8 cellular contexts compared by ENCODE assay signal in genomic region chr11:107457558-107458271, GRCh38. TPM values are rescaled to one million over a fixed set of nuclear protein-coding genes. Genes with fewer than 3 reads are reported as not detected.
A peak's percentile ranks its signal among the peaks of the same experiment; 100 is the strongest.
DNase-seq lines count a peak whose midpoint lies in the region; ATAC-seq and TF ChIP-seq lines count a peak whose summit lies in the region.

Gene CWF19L2 (minus strand): TSS chr11:107457825. CDS start chr11:107457816, 9 bp downstream.

- in situ Hi-C loops in IMR-90 (cut with MboI; ENCODE audit: low sequenced_read_pairs) = no loop called here

- no peaks in the 10 kb centered on the region for H3K27me3 ChIP-seq in IMR-90 (ENCODE audit: control insufficient read depth, insufficient read depth, low read length)

- H2AFZ ChIP-seq in IMR-90 (replicated peaks; ENCODE audit: low read length, poor library complexity) = peak within 1 kb of the TSS; percentile 89

- H2AK9ac ChIP-seq in IMR-90 (replicated peaks; ENCODE audit: low read depth, low read length, poor library complexity) = no peak within 1 kb of the TSS

- H3K4me3 ChIP-seq in IMR-90 (ENCODE audit: insufficient read depth, low read depth, low read length) (peak within 1 kb of the TSS; percentile 76), mucosa of descending colon (peak within 1 kb of the TSS; percentile 42)

- H3K9ac ChIP-seq in IMR-90 (ENCODE audit: low read depth, low read length) = peak within 1 kb of the TSS; percentile 76

- DNase-seq in DMS 273 (lab: John Stamatoyannopoulos, UW; ENCODE audit: unreplicated experiment) = peak; percentile 96
- peak; percentile 96 for DNase-seq in IMR-90
- DNase-seq in OCI-M1 (lab: John Stamatoyannopoulos, UW) = peak; percentile 83
- DNase-seq in activated T-cell treated with anti-CD3 and anti-CD28 coated beads for 24 hours (ENCODE audit: low read depth) = peak; percentile 84
- DNase-seq in epithelial cell of prostate (ENCODE audit: low read depth, low spot score) = peak; percentile 84
- DNase-seq in mucosa of descending colon = peak; percentile 84 to 93 (median 92)
- peak; percentile 81 for DNase-seq in stimulated activated CD8-positive, alpha-beta memory T cell treated with anti-CD3 and anti-CD28 coated beads, Interleukin-4, amount 100 ng/mL, for 24 hours (ENCODE audit: low read depth)

- no peak for TF ChIP-seq RAD21 in IMR-90 (IDR thresholded peaks at IDR 0.05; ENCODE audit: low read length)

- H4K8ac ChIP-seq in IMR-90 (ENCODE audit: low read depth in 2 of 2, low read length in 2 of 2) = peak within 1 kb of the TSS; percentile 91 to 97

- H3K23ac ChIP-seq in IMR-90 (ENCODE audit: low read depth, low read length) = peak within 1 kb of the TSS; percentile 57; the same call in 1 of the 2 replicates

- BruUV-seq in IMR-90 (replicated peaks; lab: Mats Ljungman, UMichigan) = no TSS peak

- H2BK5ac ChIP-seq in IMR-90 (ENCODE audit: low read depth, low read length, poor library complexity, severe bottlenecking) = peak within 1 kb of the TSS; percentile 37

- H3K4ac ChIP-seq in IMR-90 (ENCODE audit: low read depth, low read length) = peak within 1 kb of the TSS; percentile 75

- peak within 1 kb of the TSS; percentile 68; the same call in 1 of the 2 replicates for H3K56ac ChIP-seq in IMR-90 (ENCODE audit: extremely low read depth, insufficient read depth, low read length)

- H3K18ac ChIP-seq in IMR-90 (ENCODE audit: low read depth, low read length) = peak within 1 kb of the TSS; percentile 6; the same call in 1 of the 2 replicates

- H3K9me3 ChIP-seq in IMR-90 (ENCODE audit: control insufficient read depth, insufficient read depth, low read length) (no peaks in the 10 kb centered on the region), mucosa of descending colon (no peaks in the 10 kb centered on the region)

- H3K9me1 ChIP-seq in IMR-90 (ENCODE audit: insufficient read depth, low read length) = no peaks in the 10 kb centered on the region

- no peak for TF ChIP-seq CTCF in IMR-90 (conservative IDR thresholded peaks at IDR 0.05; ENCODE audit: low read depth, low read length)
- no peak for TF ChIP-seq CTCF in mucosa of descending colon (IDR thresholded peaks at IDR 0.05)

- H4K91ac ChIP-seq in IMR-90 (ENCODE audit: insufficient read depth, low read depth, low read length) = peak within 1 kb of the TSS; percentile 17

- H3K79me1 ChIP-seq in IMR-90 (ENCODE audit: low read depth in 1 of 2, low read length in 2 of 2) = peaks cover 6 to 8% of the 10 kb centered on the region in 2 experiments

- H3K4me2 ChIP-seq in IMR-90 (ENCODE audit: low read depth, low read length) = peak within 1 kb of the TSS; percentile 99

- POLR2A ChIA-PET in IMR-90 (lab: Charles Lee; ENCODE audit: unreplicated experiment) = interaction anchor here (0.9 kb wide), 1 partner anchor 10 kb away, joined by 3 read pairs; no protein-coding TSS in a partner anchor

- peak within 1 kb of the TSS; percentile 46 for H3K27ac ChIP-seq in IMR-90 (ENCODE audit: insufficient read depth, low read length)
- peak within 1 kb of the TSS; percentile 19 for H3K27ac ChIP-seq in epithelial cell of prostate

- H2BK20ac ChIP-seq in IMR-90 (ENCODE audit: low read depth, low read length) = no peak within 1 kb of the TSS

- dilution Hi-C loops in IMR-90 (cut with HindIII; ENCODE audit: low sequenced_read_pairs, unreplicated experiment) = no loop called here

- no peak within 1 kb of the TSS; the same call in 1 of the 2 replicates for H2BK120ac ChIP-seq in IMR-90 (ENCODE audit: low read depth, low read length)

- H3K4me1 ChIP-seq in IMR-90 (ENCODE audit: control insufficient read depth, insufficient read depth, low read length) (no peaks in the 10 kb centered on the region), mucosa of descending colon (ENCODE audit: low read depth) (peaks cover 7% of the 10 kb centered on the region)

- CTCF ChIA-PET in IMR-90 (lab: Yijun Ruan, JAX) = no interaction called here

- ATAC-seq in GM21528 (IDR thresholded peaks at IDR 0.05; ENCODE audit: low FRiP score, unreplicated experiment) = peak; percentile 97
- ATAC-seq in IMR-90 (ENCODE audit: low read depth) = peak; percentile 100
- peak; percentile 100 for ATAC-seq in mucosa of descending colon

- no peak within 1 kb of the TSS for H2BK15ac ChIP-seq in IMR-90 (ENCODE audit: low read depth, low read length)

- WGBS in IMR-90 (ENCODE audit: extremely low coverage in 2 of 2, insufficient read length in 1 of 2), 2 experiments = 0% methylated on average over 11 of the region's 30 CpGs; no CpG with 5 or more reads in 1 of the 2 experiments

- H3K14ac ChIP-seq in IMR-90 (replicated peaks; ENCODE audit: low read depth, low read length) = peak within 1 kb of the TSS; percentile 66; the same call in 1 of the 2 replicates

- no peaks in the 10 kb centered on the region for H4K20me1 ChIP-seq in IMR-90 (ENCODE audit: insufficient read depth, low read length)

- peaks cover 10% of the 10 kb centered on the region for H3K36me3 ChIP-seq in IMR-90 (ENCODE audit: control insufficient read depth, insufficient read depth, low read length)
- H3K36me3 ChIP-seq in mucosa of descending colon (ENCODE audit: low read depth) = no peaks in the 10 kb centered on the region

- no peak within 1 kb of the TSS for H2AK5ac ChIP-seq in IMR-90 (ENCODE audit: low read depth, low read length)

- intact Hi-C loops in IMR-90 (cut with micrococcal nuclease) (no loop called here), mucosa of descending colon (cut with DNase I, micrococcal nuclease) (no loop called here)

- no peak; the same call in 1 of the 2 replicates for TF ChIP-seq POLR2A in IMR-90 (IDR thresholded peaks at IDR 0.05; ENCODE audit: low read depth, low read length)

- peak within 1 kb of the TSS; percentile 94 for H4K5ac ChIP-seq in IMR-90 (ENCODE audit: low read depth, low read length)

TF ChIP-seq in IMR-90, 13 proteins besides CTCF, POLR2A, EP300 and RAD21:
- TF ChIP-seq NFE2L2 (IDR thresholded peaks at IDR 0.05; ENCODE audit: low read depth, low read length) (no peak), CHD1 (IDR thresholded peaks at IDR 0.05; ENCODE audit: low read depth, low read length) (no peak), MAZ (IDR thresholded peaks at IDR 0.05; ENCODE audit: borderline replicate concordance, low read depth, low read length) (no peak), MAFK (IDR thresholded peaks at IDR 0.05; ENCODE audit: low read depth, low read length) (no peak), FOS (IDR thresholded peaks at IDR 0.05; ENCODE audit: low read depth, low read length) (no peak)
- TF ChIP-seq, protein P1, sequence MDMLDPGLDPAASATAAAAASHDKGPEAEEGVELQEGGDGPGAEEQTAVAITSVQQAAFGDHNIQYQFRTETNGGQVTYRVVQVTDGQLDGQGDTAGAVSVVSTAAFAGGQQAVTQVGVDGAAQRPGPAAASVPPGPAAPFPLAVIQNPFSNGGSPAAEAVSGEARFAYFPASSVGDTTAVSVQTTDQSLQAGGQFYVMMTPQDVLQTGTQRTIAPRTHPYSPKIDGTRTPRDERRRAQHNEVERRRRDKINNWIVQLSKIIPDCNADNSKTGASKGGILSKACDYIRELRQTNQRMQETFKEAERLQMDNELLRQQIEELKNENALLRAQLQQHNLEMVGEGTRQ (IDR thresholded peaks at IDR 0.05; ENCODE audit: low read depth, low read length) = no peak
- TF ChIP-seq, protein P2, sequence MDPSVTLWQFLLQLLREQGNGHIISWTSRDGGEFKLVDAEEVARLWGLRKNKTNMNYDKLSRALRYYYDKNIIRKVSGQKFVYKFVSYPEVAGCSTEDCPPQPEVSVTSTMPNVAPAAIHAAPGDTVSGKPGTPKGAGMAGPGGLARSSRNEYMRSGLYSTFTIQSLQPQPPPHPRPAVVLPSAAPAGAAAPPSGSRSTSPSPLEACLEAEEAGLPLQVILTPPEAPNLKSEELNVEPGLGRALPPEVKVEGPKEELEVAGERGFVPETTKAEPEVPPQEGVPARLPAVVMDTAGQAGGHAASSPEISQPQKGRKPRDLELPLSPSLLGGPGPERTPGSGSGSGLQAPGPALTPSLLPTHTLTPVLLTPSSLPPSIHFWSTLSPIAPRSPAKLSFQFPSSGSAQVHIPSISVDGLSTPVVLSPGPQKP (IDR thresholded peaks at IDR 0.05; ENCODE audit: borderline replicate concordance, low read depth, low read length) = no peak

RNA-seq across cellular contexts. Expression of gene CWF19L2, which starts in this region (rescaled TPM):
- total RNA-seq in IMR-90 (2012; rRNA removed) = 3.8 and 8.3 TPM in 2 replicates
- polyA plus RNA-seq in IMR-90 (2012; rRNA removed) = 1.4 and 1.7 TPM in 2 replicates
- 0.13 and 0.24 TPM in 2 replicates for polyA plus RNA-seq in IMR-90 (2012; cell fraction: cytosol; rRNA removed)
- polyA plus RNA-seq in IMR-90 (2012; cell fraction: nucleus; rRNA removed; ENCODE audit: low replicate concordance) = 0.08 and 1.0 TPM in 2 replicates
- 10 to 100 TPM in 2 of 3 donors, 1 to 10 TPM in 1; 9.0 to 20.2 (median 12.7) TPM for total RNA-seq in mucosa of descending colon

Comparison
In these comparisons a context has a peak if more than half of its experiments do, and no peak if none do; other contexts are left out.
1. Peak in every context shown above with its lines: DNase-seq, ATAC-seq, H3K4me3 ChIP-seq and H3K27ac ChIP-seq.